In the genomic region with DNA sequence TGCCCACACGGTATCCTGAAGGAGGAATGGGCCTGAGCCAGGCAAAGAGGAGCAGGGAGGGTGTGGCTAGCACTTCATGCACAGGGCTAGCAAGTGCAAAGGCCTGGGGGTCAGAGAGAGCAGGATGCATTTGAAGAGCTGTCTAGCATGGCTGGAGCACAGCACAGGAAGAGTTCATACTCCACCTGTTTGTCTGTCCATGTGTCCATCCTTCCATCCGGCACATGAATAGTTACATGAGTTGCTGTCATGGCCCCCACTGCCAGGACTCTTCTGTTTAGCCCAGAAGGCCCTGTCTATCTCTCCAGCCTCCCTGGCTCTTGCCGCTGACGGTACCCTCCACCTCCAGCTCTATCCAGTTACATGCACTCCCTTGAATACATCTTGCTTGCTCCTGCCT, we compare ENCODE assay signal across 23 cellular contexts.
"Had no signal": no experiment of that assay in that cellular context is flagged by ENCODE, and none has a peak within 500 bp of the region (broad histone marks: within the 10 kb centered on the region; RNA-seq: fewer than 3 reads in every experiment).

No MANE protein-coding gene starts in this region.

- H3K36me3 ChIP-seq: stomach had no signal

- H3K27ac ChIP-seq: parathyroid adenoma, skin epidermis, stomach had no signal

- H3K4me1 Mint-ChIP-seq: stimulated activated memory B cell treated with anti-CD40 and anti-IgM and Interleukin-4, amounts not matched to agents 10 μg/mL and 1 μg/mL and 100 μg/mL, for 72 hours had no signal

- H3K27ac Mint-ChIP-seq: activated naive CD8-positive, alpha-beta T cell treated with anti-CD3 and anti-CD28 coated beads, Interleukin-2, amount 50 U/mL, for 24 hours; activated T-helper 2 cell treated with anti-CD3 and anti-CD28 coated beads, Interferon-gamma antibody, Interleukin-2, Interleukin-4, amounts not matched to agents 10 μg/mL and 5 μg/mL and 100 μg/mL, durations not matched to agents 14 hours and 24 hours and 36 hours; dendritic cell treated with granulocyte-macrophage colony-stimulating factor and Interleukin-4, amounts not matched to agents 40 ng/mL and 50 ng/mL, for 4 days; mesothelial cell of epicardium; stimulated activated memory B cell treated with anti-CD40 and anti-IgM and Interleukin-4, amounts not matched to agents 10 μg/mL and 1 μg/mL and 100 μg/mL, for 72 hours; type B pancreatic cell; WTC11 had no signal

- ATAC-seq: activated naive CD8-positive, alpha-beta T cell treated with anti-CD3 and anti-CD28 coated beads, Interleukin-2, amount 50 U/mL, for 24 hours; activated T-cell treated with anti-CD3 and anti-CD28 coated beads, Interleukin-2, amount 50 U/mL, for 4 hours; left ventricle myocardium superior; naive thymus-derived CD8-positive, alpha-beta T cell; stimulated activated memory B cell treated with anti-CD40 and anti-IgM and Interleukin-4, amounts not matched to agents 10 μg/mL and 1 μg/mL and 100 μg/mL, for 72 hours; T-cell; WTC11 had no signal

- H3K27me3 ChIP-seq: stomach had no signal

- H3K9me3 Mint-ChIP-seq: activated naive CD8-positive, alpha-beta T cell treated with anti-CD3 and anti-CD28 coated beads, Interleukin-2, amount 50 U/mL, for 24 hours; activated T-cell treated with anti-CD3 and anti-CD28 coated beads, Interleukin-2, amount 50 U/mL, for 4 hours; activated T-helper 2 cell treated with anti-CD3 and anti-CD28 coated beads, Interferon-gamma antibody, Interleukin-2, Interleukin-4, amounts not matched to agents 10 μg/mL and 5 μg/mL and 100 μg/mL, durations not matched to agents 14 hours and 24 hours and 36 hours; brain; dendritic cell treated with granulocyte-macrophage colony-stimulating factor and Interleukin-4, amounts not matched to agents 40 ng/mL and 50 ng/mL, for 4 days; mesothelial cell of epicardium; naive thymus-derived CD8-positive, alpha-beta T cell; stimulated activated memory B cell treated with anti-CD40 and anti-IgM and Interleukin-4, amounts not matched to agents 10 μg/mL and 1 μg/mL and 100 μg/mL, for 72 hours; T-cell; type B pancreatic cell; WTC11 had no signal

- H3K27me3 Mint-ChIP-seq: brain; naive thymus-derived CD8-positive, alpha-beta T cell; T-cell; type B pancreatic cell had no signal

- H3K4me1 ChIP-seq: parathyroid adenoma had no signal

- H3K9ac ChIP-seq: parathyroid adenoma had no signal

- H3K4me3 Mint-ChIP-seq: activated naive CD8-positive, alpha-beta T cell treated with anti-CD3 and anti-CD28 coated beads, Interleukin-2, amount 50 U/mL, for 24 hours; activated T-cell treated with anti-CD3 and anti-CD28 coated beads, Interleukin-2, amount 50 U/mL, for 4 hours; brain; dendritic cell treated with granulocyte-macrophage colony-stimulating factor and Interleukin-4, amounts not matched to agents 40 ng/mL and 50 ng/mL, for 4 days; mesothelial cell of epicardium; stimulated activated memory B cell treated with anti-CD40 and anti-IgM and Interleukin-4, amounts not matched to agents 10 μg/mL and 1 μg/mL and 100 μg/mL, for 72 hours; T-cell; type B pancreatic cell; WTC11 had no signal

- H3K4me3 ChIP-seq: skin epidermis, stomach had no signal

- H3K9me3 ChIP-seq: stomach had no signal

- DNase-seq: activated CD8-positive, alpha-beta memory T cell treated with anti-CD3 and anti-CD28 coated beads, Interleukin-2, amount 50 U/mL, for 4 hours; activated naive CD4-positive, alpha-beta T cell treated with Interleukin-2 at 50 U/mL for 16 hours; activated naive CD8-positive, alpha-beta T cell treated with anti-CD3 and anti-CD28 coated beads, Interleukin-2, amount 50 U/mL, for 24 hours; activated T-cell treated with anti-CD3 and anti-CD28 coated beads, Interleukin-2, amount 50 U/mL, for 4 hours; caudate nucleus; effector memory CD4-positive, alpha-beta T cell; foreskin melanocyte; left ventricle myocardium superior; mammary epithelial cell; naive thymus-derived CD8-positive, alpha-beta T cell; right cardiac atrium; stimulated activated CD4-positive, alpha-beta T cell treated with anti-CD3 and anti-CD28 coated beads, Interleukin-2, amount 100 ng/mL, for 24 hours; T-cell had no signal

- H3K36me3 Mint-ChIP-seq: brain; mesothelial cell of epicardium; naive thymus-derived CD8-positive, alpha-beta T cell; stimulated activated memory B cell treated with anti-CD40 and anti-IgM and Interleukin-4, amounts not matched to agents 10 μg/mL and 1 μg/mL and 100 μg/mL, for 72 hours; T-cell; type B pancreatic cell; WTC11 had no signal
